In the genomic region with DNA sequence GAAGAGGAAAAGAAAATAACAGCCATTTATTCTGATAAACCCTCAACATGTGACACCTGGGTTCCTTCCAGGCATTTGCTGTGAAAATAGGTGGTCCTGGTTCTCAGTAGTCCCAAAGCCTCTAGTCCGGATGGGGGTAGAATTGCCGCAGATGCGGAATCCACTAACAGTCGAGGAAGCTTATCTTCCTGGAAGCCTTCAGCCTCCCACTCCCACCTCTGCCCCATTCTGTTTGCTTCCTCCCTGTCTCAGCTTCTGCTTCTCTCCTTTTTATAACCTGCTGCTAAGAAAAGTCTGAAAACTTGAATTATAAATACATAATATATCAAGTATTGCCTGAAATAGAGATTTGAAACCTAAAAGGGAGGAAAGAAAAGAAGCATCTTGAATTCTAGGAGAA, we compare ENCODE assay signal across 7 cellular contexts. TPM values are rescaled to one million over a fixed set of nuclear protein-coding genes. Genes with fewer than 3 reads are reported as not detected.
DNase-seq lines count a peak whose midpoint lies in the region; ATAC-seq and TF ChIP-seq lines count a peak whose summit lies in the region.

No MANE protein-coding gene starts in this region.

- no peaks in the 10 kb centered on the region for H3K9me3 ChIP-seq in Caco-2
- no peaks in the 10 kb centered on the region for H3K9me3 ChIP-seq in HUES6 (ENCODE audit: control insufficient read depth, insufficient read depth, low read depth, low read length)
- no peaks in the 10 kb centered on the region for H3K9me3 ChIP-seq in mammary epithelial cell (replicated peaks; ENCODE audit: insufficient read depth, low read length)
- H3K9me3 ChIP-seq in neural progenitor cell (ENCODE audit: low read depth), result no peaks in the 10 kb centered on the region

- POLR2A ChIA-PET in Caco-2 (lab: Charles Lee), result interaction anchor here (0.6 kb wide), 1 partner anchor 259 kb away, joined by 4 read pairs; no protein-coding TSS in a partner anchor

- no peak overlapping the region for H3K27ac ChIP-seq in HUES6 (ENCODE audit: low read depth, low read length)
- H3K27ac ChIP-seq in mammary epithelial cell (ENCODE audit: insufficient read depth, low read depth, low read length), result no peak overlapping the region
- no peak overlapping the region for H3K27ac ChIP-seq in neural progenitor cell

- CTCF ChIA-PET in Caco-2 (lab: Charles Lee), result interaction anchor here (0.5 to 0.7 kb wide), 2 partner anchors 14 to 130 kb away, joined by 4 read pairs; partner anchors contain the start of gene MAP3K9
- CTCF ChIA-PET in mammary epithelial cell (lab: Charles Lee; ENCODE audit: low non-redundant PET), result no interaction called here

- H3K36me3 ChIP-seq in Caco-2 (ENCODE audit: control insufficient read depth, insufficient read depth, low read length) (no peaks in the 10 kb centered on the region), HUES6 (ENCODE audit: control insufficient read depth, insufficient read depth, low read length) (no peaks in the 10 kb centered on the region), mammary epithelial cell (ENCODE audit: insufficient read depth, low read length) (no peaks in the 10 kb centered on the region), neural progenitor cell (no peaks in the 10 kb centered on the region)

- no peaks in the 10 kb centered on the region for H3K9me3 Mint-ChIP-seq in Caco-2 (ENCODE audit: unreplicated experiment)
- no peaks in the 10 kb centered on the region for H3K9me3 Mint-ChIP-seq in neural progenitor cell

- H3K79me2 ChIP-seq in mammary epithelial cell (ENCODE audit: insufficient read depth, low read length) (no peaks in the 10 kb centered on the region), neural progenitor cell (ENCODE audit: low read depth) (no peaks in the 10 kb centered on the region)

- H3K36me3 Mint-ChIP-seq in Caco-2 (ENCODE audit: insufficient read depth, unreplicated experiment) (peaks cover 4% of the 10 kb centered on the region), neural progenitor cell (no peaks in the 10 kb centered on the region)

- H3K4me1 ChIP-seq in Caco-2 (0 out of 2 replicates have a peak, but pooled peaks cover 4% of the 10 kb centered on the region), HUES6 (ENCODE audit: control insufficient read depth, insufficient read depth, low read length) (peaks cover 7% of the 10 kb centered on the region), mammary epithelial cell (ENCODE audit: insufficient read depth, low read length) (peaks cover 15% of the 10 kb centered on the region), neural progenitor cell (peaks cover 14% of the 10 kb centered on the region)

- H3K27me3 Mint-ChIP-seq in Caco-2 (ENCODE audit: insufficient read depth, unreplicated experiment) (peaks cover 4% of the 10 kb centered on the region), neural progenitor cell (ENCODE audit: insufficient read depth, low read depth) (peaks cover 20% of the 10 kb centered on the region)

- TF ChIP-seq CTCF in Caco-2 (IDR thresholded peaks at IDR 0.05; ENCODE audit: insufficient read depth in 1 of 2, low read depth in 1 of 2, low read length in 1 of 2, severe bottlenecking in 1 of 2, unreplicated experiment in 1 of 2), result no peak
- no peak for TF ChIP-seq CTCF in mammary epithelial cell (conservative IDR thresholded peaks at IDR 0.05 in 1 of 2, IDR thresholded peaks at IDR 0.05 in 1 of 2; ENCODE audit: extremely low read depth in 1 of 2, insufficient read depth in 1 of 2, low read depth in 1 of 2, low read length in 2 of 2)
- TF ChIP-seq CTCF in neural progenitor cell (IDR thresholded peaks at IDR 0.05), result no peak

- H3K4me2 ChIP-seq in mammary epithelial cell (ENCODE audit: insufficient read depth, low read depth, low read length), result peak overlapping the region; percentile 99
- H3K4me2 ChIP-seq in neural progenitor cell, result peak overlapping the region; percentile 85

- H3K27ac Mint-ChIP-seq in Caco-2 (ENCODE audit: unreplicated experiment) (no peak overlapping the region), neural progenitor cell (no peak overlapping the region)

- dilution Hi-C loops in mammary epithelial cell (cut with HindIII; ENCODE audit: low sequenced_read_pairs), result no loop called here

- DNase-seq in Caco-2 (no peak), mammary epithelial cell (no peak), neural progenitor cell (ENCODE audit: low spot score) (no peak), NOMO-1 treated with DMSO at 0.1 percent for 48 hours (lab: John Stamatoyannopoulos, UW; ENCODE audit: unreplicated experiment) (no peak), HuH-7.5 (ENCODE audit: low spot score) (no peak)

- H3K27me3 ChIP-seq in Caco-2 (replicated peaks; ENCODE audit: control insufficient read depth, insufficient read depth, low read length), result no peaks in the 10 kb centered on the region
- H3K27me3 ChIP-seq in HUES6 (ENCODE audit: control insufficient read depth, insufficient read depth, low read length), result peaks cover 51% of the 10 kb centered on the region
- H3K27me3 ChIP-seq in mammary epithelial cell (ENCODE audit: insufficient read depth, low read length), result no peaks in the 10 kb centered on the region
- peaks cover 42% of the 10 kb centered on the region for H3K27me3 ChIP-seq in neural progenitor cell

- H3K4me3 Mint-ChIP-seq in Caco-2 (ENCODE audit: unreplicated experiment) (peak overlapping the region; percentile 74), neural progenitor cell (peak overlapping the region; percentile 89)

- 95% methylated on average over 3 of the region's 4 CpGs for WGBS in mammary epithelial cell (ENCODE audit: low coverage, missing lambda C conversion rate)

- peak overlapping the region; percentile 95 for H2AFZ ChIP-seq in mammary epithelial cell (ENCODE audit: low read depth, low read length)
- H2AFZ ChIP-seq in neural progenitor cell (replicated peaks), result no peak overlapping the region

- H3K4me3 ChIP-seq in Caco-2 (ENCODE audit: low read depth, low read length) (no peak overlapping the region), HUES6 (ENCODE audit: low read depth, low read length) (peak overlapping the region; percentile 99), mammary epithelial cell (replicated peaks in 1 of 3; ENCODE audit: insufficient read depth in 1 of 3, low read depth in 2 of 3, low read length in 3 of 3) (no peak overlapping the region), neural progenitor cell (peak overlapping the region; percentile 95)

- H4K20me1 ChIP-seq in mammary epithelial cell (ENCODE audit: insufficient read depth, low read length) (no peaks in the 10 kb centered on the region), neural progenitor cell (ENCODE audit: low read depth) (no peaks in the 10 kb centered on the region)

- intact Hi-C loops in Caco-2 (cut with micrococcal nuclease; ENCODE audit: unreplicated experiment) (loop anchor here (5.0 kb wide), 1 partner anchor 84 kb away; the partner anchor contains the start of gene PCNX1), mammary epithelial cell (cut with micrococcal nuclease) (loop anchor here (5.0 kb wide), 1 partner anchor 929 kb away; no protein-coding TSS in a partner anchor)

- in situ Hi-C loops in mammary epithelial cell (cut with MboI; ENCODE audit: low sequenced_read_pairs in 2 of 2), result loop anchor here in 1 of 2 donors (5.0 to 10.0 kb wide), 2 partner anchors 82 to 149 kb away; partner anchors contain the start of gene PCNX1

- BruUV-seq in Caco-2 (replicated peaks; lab: Mats Ljungman, UMichigan) (no TSS peak), mammary epithelial cell (replicated peaks; lab: Mats Ljungman, UMichigan) (no TSS peak)

- ATAC-seq in GM18861 (IDR thresholded peaks at IDR 0.05; ENCODE audit: unreplicated experiment), result no peak

- H3K9ac ChIP-seq in HUES6 (ENCODE audit: low read length) (no peak overlapping the region), mammary epithelial cell (ENCODE audit: insufficient read depth, low read length) (no peak overlapping the region), neural progenitor cell (no peak overlapping the region)

- H3F3A ChIP-seq in neural progenitor cell (ENCODE audit: low read depth), result peaks cover 14% of the 10 kb centered on the region

- H3K4me1 Mint-ChIP-seq in Caco-2 (ENCODE audit: low read depth, unreplicated experiment), result peaks cover 7% of the 10 kb centered on the region
- H3K4me1 Mint-ChIP-seq in neural progenitor cell, result peaks cover 10% of the 10 kb centered on the region

RNA-seq across cellular contexts. Expression of gene MAP3K9, which starts 14.0 kb away (rescaled TPM):
- total RNA-seq in Caco-2 (2022) (19.5 and 20.3 TPM in 2 replicates), mammary epithelial cell (10 to 100 TPM; 24.3 to 38.9 TPM), neural progenitor cell (ENCODE audit: low replicate concordance) (14.9 and 25.3 TPM in 2 replicates)
- polyA plus RNA-seq in mammary epithelial cell, result 17.6 TPM
- 67.4 TPM for polyA minus RNA-seq in mammary epithelial cell

Comparison
In these comparisons a context has a peak if more than half of its experiments do, and no peak if none do; other contexts are left out.
1. H3K4me3 ChIP-seq: peak in HUES6 (single experiment) and neural progenitor cell (single experiment); none in Caco-2 (single experiment) and mammary epithelial cell (0 of 3).